In the genomic region with DNA sequence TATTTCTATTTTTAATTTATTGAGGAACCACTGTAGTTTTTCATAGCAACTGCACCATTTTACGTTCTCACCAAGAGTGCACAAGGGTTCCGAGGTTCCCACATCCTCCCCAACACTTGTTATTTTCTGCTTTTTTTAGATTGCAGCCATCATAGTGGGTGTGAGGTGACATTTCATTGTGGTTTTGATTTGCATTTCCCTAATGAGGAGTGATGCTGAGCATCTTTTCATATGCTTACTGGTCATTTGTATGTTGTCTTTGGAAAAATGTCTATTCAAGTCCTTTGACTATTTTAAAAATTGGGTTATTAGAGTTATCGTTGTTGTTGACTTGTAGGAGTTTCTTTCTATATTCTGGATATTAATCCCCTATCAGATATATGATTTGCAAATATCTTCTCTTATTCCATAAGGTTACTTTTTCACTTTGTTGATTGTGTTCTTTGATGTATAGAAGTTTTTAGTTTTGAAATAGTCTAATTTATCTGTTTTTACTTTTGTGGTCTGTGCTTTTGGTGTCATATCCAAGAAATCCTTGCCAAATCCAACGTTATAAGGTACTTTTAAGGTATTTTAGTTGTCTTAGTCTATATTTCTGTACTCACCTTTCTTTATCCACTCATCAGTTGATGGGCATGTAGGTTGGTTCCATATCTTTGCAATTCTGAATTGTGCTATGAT, we compare ENCODE assay signal across 8 cellular contexts. TPM values are rescaled to one million over a fixed set of nuclear protein-coding genes. Genes with fewer than 3 reads are reported as not detected.
DNase-seq lines count a peak whose midpoint lies in the region; ATAC-seq and TF ChIP-seq lines count a peak whose summit lies in the region.

No MANE protein-coding gene starts in this region.

- ATAC-seq in activated CD8-positive, alpha-beta memory T cell treated with anti-CD3 and anti-CD28 coated beads, Interleukin-2, amount 10 ng/mL, durations not matched to agents 7 days and 5 days = no peak
- ATAC-seq in GM21447 (IDR thresholded peaks at IDR 0.05; ENCODE audit: unreplicated experiment) = no peak

- H3K9me3 ChIP-seq in WERI-Rb-1 (ENCODE audit: severe bottlenecking) = no peaks in the 10 kb centered on the region

- CTCF ChIA-PET in activated CD8-positive, alpha-beta memory T cell treated with anti-CD3 and anti-CD28 coated beads, Interleukin-2, amount 10 ng/mL, durations not matched to agents 7 days and 5 days (lab: Charles Lee) = interaction anchor here (1.1 to 1.5 kb wide), 6 partner anchors 10 to 79 kb away, joined by 3 to 24 read pairs (median 3); no protein-coding TSS in a partner anchor

- peaks cover 87% of the 10 kb centered on the region for H3K4me1 Mint-ChIP-seq in activated CD8-positive, alpha-beta memory T cell treated with anti-CD3 and anti-CD28 coated beads, Interleukin-2, amount 10 ng/mL, durations not matched to agents 7 days and 5 days

- peak overlapping the region; percentile 79 for H3K27ac Mint-ChIP-seq in activated CD8-positive, alpha-beta memory T cell treated with anti-CD3 and anti-CD28 coated beads, Interleukin-2, amount 10 ng/mL, durations not matched to agents 7 days and 5 days

- H3K4me3 ChIP-seq in foreskin fibroblast (ENCODE audit: low read depth in 1 of 2, low read length in 2 of 2) (peak overlapping the region; percentile 24 to 82), WERI-Rb-1 (ENCODE audit: low read depth, low read length) (no peak overlapping the region)

- H3K36me3 ChIP-seq in WERI-Rb-1 = no peaks in the 10 kb centered on the region

- H3K27me3 Mint-ChIP-seq in activated CD8-positive, alpha-beta memory T cell treated with anti-CD3 and anti-CD28 coated beads, Interleukin-2, amount 10 ng/mL, durations not matched to agents 7 days and 5 days = no peaks in the 10 kb centered on the region

- TF ChIP-seq CTCF in foreskin fibroblast (IDR thresholded peaks at IDR 0.05; ENCODE audit: low read depth, low read length) = no peak
- TF ChIP-seq CTCF in WERI-Rb-1 (IDR thresholded peaks at IDR 0.05; ENCODE audit: low read depth, low read length) = no peak

- H3K27ac ChIP-seq in substantia nigra (ENCODE audit: low read depth, low read length, poor library complexity, severe bottlenecking) (peak overlapping the region; percentile 7), WERI-Rb-1 (no peak overlapping the region)

- DNase-seq in SIG-M5 treated with dmso at 0.1 percent for 504 hours (lab: John Stamatoyannopoulos, UW; ENCODE audit: unreplicated experiment) (peak; percentile 60), SIG-M5 (lab: John Stamatoyannopoulos, UW) (no peak), foreskin fibroblast (peak in 1 of 2 donors; percentile 30), substantia nigra (lab: John Stamatoyannopoulos, UW) (no peak), cerebellum (ENCODE audit: low spot score) (no peak), WERI-Rb-1 (no peak)
- DNase-seq in activated CD8-positive, alpha-beta memory T cell treated with anti-CD3 and anti-CD28 coated beads, Interleukin-2, amount 10 ng/mL, durations not matched to agents 7 days and 5 days = peak; percentile 75

- no peaks in the 10 kb centered on the region for H3K27me3 ChIP-seq in WERI-Rb-1 (ENCODE audit: insufficient read depth, low read depth, severe bottlenecking)

- peaks cover 60% of the 10 kb centered on the region for H3K36me3 Mint-ChIP-seq in activated CD8-positive, alpha-beta memory T cell treated with anti-CD3 and anti-CD28 coated beads, Interleukin-2, amount 10 ng/mL, durations not matched to agents 7 days and 5 days

- peak overlapping the region; percentile 38 for H3K4me3 Mint-ChIP-seq in activated CD8-positive, alpha-beta memory T cell treated with anti-CD3 and anti-CD28 coated beads, Interleukin-2, amount 10 ng/mL, durations not matched to agents 7 days and 5 days

- H3K9me3 Mint-ChIP-seq in activated CD8-positive, alpha-beta memory T cell treated with anti-CD3 and anti-CD28 coated beads, Interleukin-2, amount 10 ng/mL, durations not matched to agents 7 days and 5 days (ENCODE audit: low read depth) = no peaks in the 10 kb centered on the region

RNA-seq across cellular contexts. Expression of a gene that starts 9.0 kb away (rescaled TPM):
- 100 to 1,000 TPM; 525 to 618 TPM for total RNA-seq in activated CD8-positive, alpha-beta memory T cell treated with anti-CD3 and anti-CD28 coated beads, Interleukin-2, amount 10 ng/mL, durations not matched to agents 7 days and 5 days
- 17.0 TPM for total RNA-seq in cerebellum

RNA-seq across cellular contexts. Expression of a gene that starts 45.2 kb away (rescaled TPM):
- 10 to 100 TPM; 52.0 to 56.7 TPM for total RNA-seq in activated CD8-positive, alpha-beta memory T cell treated with anti-CD3 and anti-CD28 coated beads, Interleukin-2, amount 10 ng/mL, durations not matched to agents 7 days and 5 days
- 9.2 TPM for total RNA-seq in cerebellum

RNA-seq across cellular contexts. Expression of a gene that starts 49.1 kb away (rescaled TPM):
- 10 to 100 TPM; 19.4 to 25.1 TPM for total RNA-seq in activated CD8-positive, alpha-beta memory T cell treated with anti-CD3 and anti-CD28 coated beads, Interleukin-2, amount 10 ng/mL, durations not matched to agents 7 days and 5 days
- 0.73 TPM for total RNA-seq in cerebellum

Comparison
In these comparisons a context has a peak if more than half of its experiments do, and no peak if none do; other contexts are left out.
1. DNase-seq: peak in SIG-M5 treated with dmso at 0.1 percent for 504 hours (single experiment) and activated CD8-positive, alpha-beta memory T cell treated with anti-CD3 and anti-CD28 coated beads, Interleukin-2, amount 10 ng/mL, durations not matched to agents 7 days and 5 days (single experiment); none in SIG-M5 (single experiment), substantia nigra (0 of 49), cerebellum (single experiment) and WERI-Rb-1 (single experiment).
2. RNA of a gene that starts 9.0 kb away (total RNA-seq): 525 to 618 TPM in activated CD8-positive, alpha-beta memory T cell treated with anti-CD3 and anti-CD28 coated beads, Interleukin-2, amount 10 ng/mL, durations not matched to agents 7 days and 5 days; 17.0 TPM in cerebellum (single experiment); every median in the first group is over 10 times any median in the second.
3. RNA of a gene that starts 49.1 kb away (total RNA-seq): 19.4 to 25.1 TPM in activated CD8-positive, alpha-beta memory T cell treated with anti-CD3 and anti-CD28 coated beads, Interleukin-2, amount 10 ng/mL, durations not matched to agents 7 days and 5 days; 0.73 TPM in cerebellum (single experiment); every median in the first group is over 10 times any median in the second.